In genomic region chr10:90218846-90219245, GRCh38 we compare ENCODE assay signal across 20 cellular contexts.
"Had no signal": no experiment of that assay in that cellular context is flagged by ENCODE, and none has a peak within 500 bp of the region (broad histone marks: within the 10 kb centered on the region; RNA-seq: fewer than 3 reads in every experiment).

No MANE protein-coding gene starts in this region.

- H3K36me3 ChIP-seq: MG63 had no signal

- H3K9ac ChIP-seq: SK-N-SH had no signal

- DNase-seq: KBM-7, MG63, NCI-H1092, NCI-H1105 treated with DMSO at 0.1 percent for 48 hours, NCI-H1417 treated with DMSO at 0.1 percent for 48 hours, NCI-H146, NCI-H1694 treated with DMSO at 0.1 percent for 48 hours, NCI-H1930, NCI-H2081, NCI-H2107, NCI-H226, NCI-H446, NCI-H510A, NCI-H524 treated with DMSO at 0.1 percent for 48 hours, NCI-H69, NCI-H774, RPMI8226, SHP77, SK-N-SH, SW 1271 had no signal

- H3K9me3 ChIP-seq: SK-N-SH had no signal

- H3K27me3 ChIP-seq: MG63 had no signal

- H3K4me3 ChIP-seq: MG63 had no signal

- H3K4me2 ChIP-seq: SK-N-SH had no signal
